12 cellular contexts compared by ENCODE assay signal in the genomic region with DNA sequence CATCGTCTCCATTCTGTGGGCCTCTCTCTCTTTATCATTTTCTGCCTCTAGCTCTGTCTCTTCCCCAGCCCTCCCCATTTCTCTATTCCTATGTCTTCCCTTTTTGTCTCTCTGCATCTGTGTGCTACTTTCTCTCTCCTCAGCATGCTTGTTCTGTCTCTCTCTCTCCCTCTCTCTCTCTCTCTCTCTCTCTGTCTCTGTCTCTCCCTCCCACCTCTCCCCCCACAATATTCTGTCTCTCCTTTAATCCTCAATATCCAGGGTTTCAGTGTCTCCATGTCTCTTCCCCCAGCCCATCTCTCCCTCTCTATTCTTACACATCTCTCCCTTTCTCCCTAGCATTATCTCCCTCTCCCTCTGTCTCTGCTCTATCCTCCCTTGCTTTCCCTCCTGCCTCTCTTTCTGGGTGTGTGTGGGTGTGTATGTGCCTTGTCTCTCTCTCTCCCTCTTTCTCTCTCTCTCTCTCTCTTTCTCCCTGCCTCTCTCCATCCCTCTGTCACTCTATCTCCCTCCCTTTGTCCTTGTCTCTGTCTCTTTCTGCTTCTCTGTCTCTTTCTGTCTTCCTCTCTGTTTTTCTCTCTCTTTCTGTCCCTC.
DNase-seq lines count a peak whose midpoint lies in the region; ATAC-seq and TF ChIP-seq lines count a peak whose summit lies in the region.
"Had no signal": no experiment of that assay in that cellular context is flagged by ENCODE, and none has a peak within 500 bp of the region (broad histone marks: within the 10 kb centered on the region; RNA-seq: fewer than 3 reads in every experiment).

No MANE protein-coding gene starts in this region.

- H3K4me3 Mint-ChIP-seq in brain = no peak overlapping the region
- H3K4me3 Mint-ChIP-seq: effector memory CD8-positive, alpha-beta T cell; stimulated activated effector memory CD8-positive, alpha-beta T cell treated with anti-CD3 and anti-CD28 coated beads, Interleukin-12 subunit alpha, Interleukin-12 subunit beta, amount 100 ng/mL, for 72 hours had no signal

- no peak for TF ChIP-seq EP300 in stomach (IDR thresholded peaks at IDR 0.05)

- no peak overlapping the region for H4K5ac ChIP-seq in mesendoderm (ENCODE audit: low read length)

- peak overlapping the region in 4 of 5 experiments; percentile 44 to 81 (median 52) for H3K27ac Mint-ChIP-seq in brain
- H3K27ac Mint-ChIP-seq: effector memory CD8-positive, alpha-beta T cell; stimulated activated effector memory CD8-positive, alpha-beta T cell treated with anti-CD3 and anti-CD28 coated beads, Interleukin-12 subunit alpha, Interleukin-12 subunit beta, amount 100 ng/mL, for 72 hours had no signal

- no peak for TF ChIP-seq CTCF in brain (conservative IDR thresholded peaks at IDR 0.05)
- TF ChIP-seq CTCF in stomach (IDR thresholded peaks at IDR 0.05) = no peak

- no peaks in the 10 kb centered on the region for H3K36me3 Mint-ChIP-seq in brain
- H3K36me3 Mint-ChIP-seq: stimulated activated effector memory CD8-positive, alpha-beta T cell treated with anti-CD3 and anti-CD28 coated beads, Interleukin-12 subunit alpha, Interleukin-12 subunit beta, amount 100 ng/mL, for 72 hours had no signal

- H3K9me3 Mint-ChIP-seq in brain = peaks cover 13 to 29% (median 24%) of the 10 kb centered on the region in 5 experiments

- H4K8ac ChIP-seq in mesendoderm (ENCODE audit: low read depth, low read length) = no peak overlapping the region

- no peak overlapping the region for H2BK5ac ChIP-seq in mesendoderm (ENCODE audit: low read length)

- H3K79me2 ChIP-seq in mesendoderm (ENCODE audit: control insufficient read depth, insufficient read depth, low read length) = no peaks in the 10 kb centered on the region

- H3K27me3 ChIP-seq in HUES64 (ENCODE audit: insufficient read depth, low read length) = no peaks in the 10 kb centered on the region
- no peaks in the 10 kb centered on the region for H3K27me3 ChIP-seq in mesendoderm (ENCODE audit: insufficient read depth, low read length, poor library complexity)
- no peaks in the 10 kb centered on the region for H3K27me3 ChIP-seq in stomach

- no peaks in the 10 kb centered on the region for H3K79me1 ChIP-seq in mesendoderm (ENCODE audit: low read length)

- WGBS in HUES64 = 81% methylated on average over 1 of the region's 1 CpG
- WGBS in mesendoderm (ENCODE audit: extremely low coverage, insufficient coverage, low lambda C conversion rate) = no CpG with 5 or more reads among the region's 1 CpG
- WGBS in stomach, 5 donors = 28 to 71% (median 56%) methylated on average over 1 of the region's 1 CpG

- H3K27ac ChIP-seq in HUES64 (ENCODE audit: low read depth, low read length) (peak overlapping the region; percentile 59; the same call in 1 of the 2 replicates), mesendoderm (ENCODE audit: low read depth, low read length) (no peak overlapping the region), stomach (peak overlapping the region in 4 of 5 donors; percentile 9 to 75 (median 50))

- H2AK5ac ChIP-seq in mesendoderm (ENCODE audit: low read length) = no peak overlapping the region

- H2BK15ac ChIP-seq in mesendoderm (replicated peaks; ENCODE audit: low read depth) = no peak overlapping the region

- H3K4me3 ChIP-seq in HUES64 (ENCODE audit: low read length) = no peak overlapping the region
- H3K4me3 ChIP-seq in mesendoderm (ENCODE audit: low read length) = no peak overlapping the region
- no peak overlapping the region for H3K4me3 ChIP-seq in stomach

- H3K56ac ChIP-seq in mesendoderm (ENCODE audit: low read length) = peak overlapping the region; percentile 44

- no peak overlapping the region for H3K18ac ChIP-seq in mesendoderm (ENCODE audit: low read length)

- peaks cover 34% of the 10 kb centered on the region for H3K4me1 ChIP-seq in HUES64 (ENCODE audit: insufficient read depth, low read length)
- H3K4me1 ChIP-seq in mesendoderm (ENCODE audit: control insufficient read depth, low read depth, low read length) = peaks cover 3% of the 10 kb centered on the region
- H3K4me1 ChIP-seq in stomach = peaks cover 0 to 48% (median 22%) of the 10 kb centered on the region in 4 donors

- intact Hi-C loops in stomach (cut with DNase I; ENCODE audit: low total_unique reads) = no loop called here

- H3K27me3 Mint-ChIP-seq in brain = peaks cover 7% of the 10 kb centered on the region

- TF ChIP-seq POLR2A in stomach (IDR thresholded peaks at IDR 0.05) = no peak

- H3K9ac ChIP-seq in HUES64 (ENCODE audit: low read depth, low read length) (no peak overlapping the region), mesendoderm (ENCODE audit: low read length) (no peak overlapping the region)

- H3K9me3 ChIP-seq in HUES64 (ENCODE audit: insufficient read depth, low read depth, low read length) = no peaks in the 10 kb centered on the region
- H3K9me3 ChIP-seq in stomach = peaks cover 0 to 25% (median 9%) of the 10 kb centered on the region in 4 donors

- H3K23ac ChIP-seq in mesendoderm (ENCODE audit: low read length) = no peak overlapping the region

- DNase-seq in mesendoderm (no peak), stomach (no peak), NCI-H1417 treated with DMSO at 0.1 percent for 48 hours (lab: John Stamatoyannopoulos, UW) (no peak), NCI-H2171 treated with DMSO at 0.1 percent for 48 hours (lab: John Stamatoyannopoulos, UW) (no peak)
- DNase-seq: activated CD4-positive, alpha-beta T cell treated with anti-CD3 and anti-CD28 coated beads for 1 hour; amygdala; effector memory CD8-positive, alpha-beta T cell; stimulated activated CD4-positive, alpha-beta T cell treated with anti-CD3 and anti-CD28 coated beads, Interleukin-4, amount 100 ng/mL, for 1 hour had no signal

- no peak overlapping the region for H3K4ac ChIP-seq in mesendoderm (ENCODE audit: low read depth, low read length)

- no peak overlapping the region for H2BK120ac ChIP-seq in mesendoderm (ENCODE audit: low read depth, low read length)

- ATAC-seq in HG02884 (IDR thresholded peaks at IDR 0.05; ENCODE audit: unreplicated experiment) = no peak
- ATAC-seq: effector memory CD8-positive, alpha-beta T cell had no signal

- no peaks in the 10 kb centered on the region for H3K36me3 ChIP-seq in HUES64 (ENCODE audit: insufficient read depth, low read length)
- H3K36me3 ChIP-seq in mesendoderm (ENCODE audit: control insufficient read depth, insufficient read depth, low read length) = no peaks in the 10 kb centered on the region
- no peaks in the 10 kb centered on the region for H3K36me3 ChIP-seq in stomach

- H3K4me2 ChIP-seq in mesendoderm (ENCODE audit: low read length) = no peak overlapping the region

- peaks cover 60% of the 10 kb centered on the region for H3K4me1 Mint-ChIP-seq in brain
- H3K4me1 Mint-ChIP-seq: stimulated activated effector memory CD8-positive, alpha-beta T cell treated with anti-CD3 and anti-CD28 coated beads, Interleukin-12 subunit alpha, Interleukin-12 subunit beta, amount 100 ng/mL, for 72 hours had no signal
